2 cellular contexts compared by ENCODE assay signal in the genomic region with DNA sequence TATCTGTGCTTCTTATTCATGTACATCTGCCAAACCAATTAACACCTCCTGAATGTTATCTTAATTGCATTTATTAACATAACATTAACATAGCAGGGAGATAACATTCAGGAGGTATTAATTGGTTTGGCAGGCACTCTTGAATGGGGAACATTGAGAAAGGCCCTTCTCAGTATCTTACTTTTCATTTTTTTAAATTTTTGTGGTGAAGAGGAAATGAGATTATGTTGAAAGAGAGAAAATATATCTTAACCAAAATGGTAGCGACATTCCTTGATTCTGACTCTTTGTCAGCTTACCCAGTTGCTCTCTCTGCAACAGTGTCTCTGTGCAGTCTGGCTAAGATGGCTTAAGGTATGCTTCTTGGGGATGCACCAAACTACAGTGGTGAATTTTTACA.
TF ChIP-seq lines count a peak whose summit lies in the region.

No MANE protein-coding gene starts in this region.

TF ChIP-seq in SK-N-SH treated with all-trans-retinoic acid at 6 μM for 48 hours, 23 proteins besides CTCF, POLR2A, EP300 and RAD21 (continued from another document):
- TF ChIP-seq, protein P1, sequence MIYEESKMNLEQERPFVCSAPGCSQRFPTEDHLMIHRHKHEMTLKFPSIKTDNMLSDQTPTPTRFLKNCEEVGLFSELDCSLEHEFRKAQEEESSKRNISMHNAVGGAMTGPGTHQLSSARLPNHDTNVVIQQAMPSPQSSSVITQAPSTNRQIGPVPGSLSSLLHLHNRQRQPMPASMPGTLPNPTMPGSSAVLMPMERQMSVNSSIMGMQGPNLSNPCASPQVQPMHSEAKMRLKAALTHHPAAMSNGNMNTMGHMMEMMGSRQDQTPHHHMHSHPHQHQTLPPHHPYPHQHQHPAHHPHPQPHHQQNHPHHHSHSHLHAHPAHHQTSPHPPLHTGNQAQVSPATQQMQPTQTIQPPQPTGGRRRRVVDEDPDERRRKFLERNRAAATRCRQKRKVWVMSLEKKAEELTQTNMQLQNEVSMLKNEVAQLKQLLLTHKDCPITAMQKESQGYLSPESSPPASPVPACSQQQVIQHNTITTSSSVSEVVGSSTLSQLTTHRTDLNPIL (CRISPR knock-in tag; IDR thresholded peaks at IDR 0.05; ENCODE audit: low read depth) = no peak
TF ChIP-seq in SK-N-SH treated with all-trans-retinoic acid at 6 μM for 48 hours: peak in this region for 1.

TF ChIP-seq in SK-N-SH, 30 proteins besides CTCF, POLR2A, EP300 and RAD21 (continued from another document):
- TF ChIP-seq, protein P2, sequence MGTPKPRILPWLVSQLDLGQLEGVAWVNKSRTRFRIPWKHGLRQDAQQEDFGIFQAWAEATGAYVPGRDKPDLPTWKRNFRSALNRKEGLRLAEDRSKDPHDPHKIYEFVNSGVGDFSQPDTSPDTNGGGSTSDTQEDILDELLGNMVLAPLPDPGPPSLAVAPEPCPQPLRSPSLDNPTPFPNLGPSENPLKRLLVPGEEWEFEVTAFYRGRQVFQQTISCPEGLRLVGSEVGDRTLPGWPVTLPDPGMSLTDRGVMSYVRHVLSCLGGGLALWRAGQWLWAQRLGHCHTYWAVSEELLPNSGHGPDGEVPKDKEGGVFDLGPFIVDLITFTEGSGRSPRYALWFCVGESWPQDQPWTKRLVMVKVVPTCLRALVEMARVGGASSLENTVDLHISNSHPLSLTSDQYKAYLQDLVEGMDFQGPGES (IDR thresholded peaks at IDR 0.05; ENCODE audit: low read depth, low read length) = no peak
- TF ChIP-seq RCOR1 (IDR thresholded peaks at IDR 0.05; ENCODE audit: low read length) = no peak
- TF ChIP-seq MEF2A (IDR thresholded peaks at IDR 0.05; ENCODE audit: borderline replicate concordance, low read depth) = no peak
